Comparison of ENCODE assay signal across 16 cellular contexts in genomic region chr5:31161772-31162171, GRCh38. TPM values are rescaled to one million over a fixed set of nuclear protein-coding genes. Genes with fewer than 3 reads are reported as not detected.
A peak's percentile ranks its signal among the peaks of the same experiment; 100 is the strongest.
DNase-seq lines count a peak whose midpoint lies in the region; ATAC-seq, FAIRE-seq and TF ChIP-seq lines count a peak whose summit lies in the region.
"Had no signal": no experiment of that assay in that cellular context is flagged by ENCODE, and none has a peak within 500 bp of the region (broad histone marks: within the 10 kb centered on the region; RNA-seq: fewer than 3 reads in every experiment).

No MANE protein-coding gene starts in this region.

- no peaks in the 10 kb centered on the region for H4K20me1 ChIP-seq in HepG2 (ENCODE audit: insufficient read depth, low read length)

- H3K27me3 ChIP-seq in HepG2 (ENCODE audit: control insufficient read depth in 1 of 2, insufficient read depth in 2 of 2, low read length in 2 of 2) (no peaks in the 10 kb centered on the region), right lobe of liver (no peaks in the 10 kb centered on the region), mucosa of rectum (ENCODE audit: control insufficient read depth in 2 of 2, insufficient read depth in 2 of 2, low read length in 2 of 2) (no peaks in the 10 kb centered on the region)
- H3K27me3 ChIP-seq: adrenal gland, tibial artery had no signal

- TF ChIP-seq EP300 in HepG2 (IDR thresholded peaks at IDR 0.05; ENCODE audit: low read depth in 2 of 2, low read length in 2 of 2) (no peak), HepG2 (CRISPR knock-in tag; IDR thresholded peaks at IDR 0.05; ENCODE audit: borderline replicate concordance) (no peak)

- TF ChIP-seq CTCF in HepG2 (CRISPR knock-in tag; IDR thresholded peaks at IDR 0.05) (no peak), right lobe of liver (IDR thresholded peaks at IDR 0.05) (no peak), epithelial cell of proximal tubule (conservative IDR thresholded peaks at IDR 0.05; ENCODE audit: low read depth, low read length) (no peak)

- DNase-seq in HepG2 (ENCODE audit: low spot score) (peak; percentile 23), right lobe of liver (no peak), epithelial cell of proximal tubule (ENCODE audit: low read depth) (no peak), RCC 7860 (ENCODE audit: low spot score) (no peak), HK-2 (ENCODE audit: unreplicated experiment) (no peak), G401 (ENCODE audit: low spot score) (no peak)
- DNase-seq in activated CD8-positive, alpha-beta memory T cell treated with anti-CD3 and anti-CD28 coated beads for 24 hours, result no peak
- DNase-seq: 8988T; activated CD4-positive, alpha-beta T cell treated with anti-CD3 and anti-CD28 coated beads, Interleukin-2, amount 10 ng/mL, durations not matched to agents 24 days and 14 days; activated T-cell treated with anti-CD3 and anti-CD28 coated beads, Interleukin-2, amount 50 U/mL, for 72 hours; adrenal gland; EL; T-helper 2 cell; tibial artery had no signal

- POLR2A ChIA-PET in HepG2 (lab: Yijun Ruan, JAX), result no interaction called here

- TF ChIP-seq POLR2A in HepG2 (IDR thresholded peaks at IDR 0.05; ENCODE audit: insufficient read depth in 1 of 2, low read depth in 2 of 2, low read length in 2 of 2) (no peak), right lobe of liver (IDR thresholded peaks at IDR 0.05) (no peak)

- H3K27ac ChIP-seq in HepG2 (ENCODE audit: extremely low read length, insufficient read depth, low read length), result no peak overlapping the region
- no peak overlapping the region for H3K27ac ChIP-seq in right lobe of liver
- peak overlapping the region in 1 of 2 donors; percentile 5 for H3K27ac ChIP-seq in mucosa of rectum (ENCODE audit: low read depth in 2 of 2, low read length in 2 of 2)
- H3K27ac ChIP-seq: adrenal gland had no signal

- no peak overlapping the region for H2AFZ ChIP-seq in HepG2 (ENCODE audit: low read length)

- no peak for FAIRE-seq in HepG2 (lab: Jason Lieb, UNC)
- no peak for FAIRE-seq in RCC 7860 (lab: Jason Lieb, UNC)
- FAIRE-seq: GM12891 had no signal

- intact Hi-C loops in HepG2 (cut with micrococcal nuclease; ENCODE audit: unreplicated experiment), result no loop called here
- intact Hi-C loops in right lobe of liver (cut with DNase I), result no loop called here

- no peaks in the 10 kb centered on the region for H3K36me3 ChIP-seq in HepG2 (replicated peaks in 1 of 2; ENCODE audit: control insufficient read depth in 1 of 2, insufficient read depth in 2 of 2, low read length in 2 of 2)
- no peaks in the 10 kb centered on the region for H3K36me3 ChIP-seq in right lobe of liver
- H3K36me3 ChIP-seq in mucosa of rectum (ENCODE audit: control insufficient read depth in 2 of 2, insufficient read depth in 2 of 2, low read length in 2 of 2), result no peaks in the 10 kb centered on the region
- H3K36me3 ChIP-seq: adrenal gland, tibial artery had no signal

- H3K4me2 ChIP-seq in HepG2 (ENCODE audit: low read depth, low read length), result 0 out of 2 replicates have a peak overlapping the region, but pooled peaks have one; percentile 9

- H3K9ac ChIP-seq in HepG2 (ENCODE audit: insufficient read depth, low read depth, low read length) (no peak overlapping the region), mucosa of rectum (ENCODE audit: low read depth in 1 of 2, low read length in 2 of 2) (no peak overlapping the region)

- peak; percentile 41; the same call in 1 of the 3 replicates for ATAC-seq in HepG2
- no peak for ATAC-seq in right lobe of liver
- ATAC-seq: activated T-cell treated with anti-CD3 and anti-CD28 coated beads, Interleukin-2, amount 50 U/mL, for 72 hours had no signal

- no peaks in the 10 kb centered on the region for H3K79me2 ChIP-seq in HepG2 (ENCODE audit: insufficient read depth, low read length)

- CTCF ChIA-PET in HepG2 (lab: Yijun Ruan, JAX; ENCODE audit: low intra/inter-chr PET ratio, low total read pairs), result no interaction called here

- H3K4me3 ChIP-seq in HepG2 (replicated peaks in 1 of 3; ENCODE audit: insufficient read depth in 1 of 3, low read depth in 2 of 3, low read length in 3 of 3), result no peak overlapping the region
- H3K4me3 ChIP-seq in right lobe of liver, result no peak overlapping the region
- H3K4me3 ChIP-seq in epithelial cell of proximal tubule (ENCODE audit: low read depth, low read length), result peak overlapping the region; percentile 12
- peak overlapping the region; percentile 37 to 51 for H3K4me3 ChIP-seq in mucosa of rectum (ENCODE audit: low read length in 2 of 2)
- H3K4me3 ChIP-seq: adrenal gland, tibial artery had no signal

- WGBS in HepG2 (ENCODE audit: low lambda C conversion rate), result 17% methylated on average over 2 of the region's 2 CpGs
- WGBS in right lobe of liver (ENCODE audit: insufficient coverage, low coverage, low lambda C conversion rate, missing lambda C conversion rate), result 18% methylated on average over 2 of the region's 2 CpGs

- H3K9me3 ChIP-seq in HepG2 (ENCODE audit: low read length), result no peaks in the 10 kb centered on the region
- no peaks in the 10 kb centered on the region for H3K9me3 ChIP-seq in right lobe of liver
- no peaks in the 10 kb centered on the region for H3K9me3 ChIP-seq in mucosa of rectum (ENCODE audit: control insufficient read depth in 2 of 2, low read length in 2 of 2)
- H3K9me3 ChIP-seq: adrenal gland, tibial artery had no signal

- no peak for TF ChIP-seq RAD21 in HepG2 (CRISPR knock-in tag; IDR thresholded peaks at IDR 0.05)

- in situ Hi-C loops in HepG2 (cut with HindIII; ENCODE audit: extremely low pct_ligation_motif_present, low pct_unique_long_range_greater_than_20kb), result no loop called here
- in situ Hi-C loops in G401 (cut with HindIII; ENCODE audit: low sequenced_read_pairs), result no loop called here

- no TSS peak for BruUV-seq in HepG2 (replicated peaks; lab: Mats Ljungman, UMichigan)

- H3K4me1 ChIP-seq in HepG2 (ENCODE audit: insufficient read depth, low read length), result peaks cover 9% of the 10 kb centered on the region
- H3K4me1 ChIP-seq in right lobe of liver, result no peaks in the 10 kb centered on the region
- peaks cover 0 to 3% of the 10 kb centered on the region in 2 donors for H3K4me1 ChIP-seq in mucosa of rectum (ENCODE audit: control insufficient read depth in 2 of 2, insufficient read depth in 2 of 2, low read length in 2 of 2)
- H3K4me1 ChIP-seq: adrenal gland had no signal

TF ChIP-seq in HepG2, 621 proteins besides CTCF, POLR2A, EP300 and RAD21 (continues in another document):
- TF ChIP-seq HNF4A (CRISPR knock-in tag; IDR thresholded peaks at IDR 0.05) (0 out of 2 replicates have a peak, but pooled peaks have one; percentile 20), SOX5 (CRISPR knock-in tag; IDR thresholded peaks at IDR 0.05; ENCODE audit: borderline replicate concordance) (peak; percentile 55), MAZ (IDR thresholded peaks at IDR 0.05; ENCODE audit: borderline replicate concordance, low read depth, low read length) (no peak), MAZ (CRISPR knock-in tag; IDR thresholded peaks at IDR 0.05; ENCODE audit: low read depth) (no peak), MAFF (IDR thresholded peaks at IDR 0.05; ENCODE audit: low read depth, low read length) (peak; percentile 42), THAP9 (CRISPR knock-in tag; IDR thresholded peaks at IDR 0.05; ENCODE audit: borderline replicate concordance) (no peak), NCOA5 (CRISPR knock-in tag; IDR thresholded peaks at IDR 0.05) (no peak)

RNA-seq across cellular contexts. Expression of gene CDH6, which starts 31.7 kb away (rescaled TPM):
- not detected in 2 replicates for total RNA-seq in HepG2 (2016; rRNA removed; fragmentation: Illumina TruSeq; extraction: Trizol)
- total RNA-seq in HepG2 (2016; cell fraction: cytosol; rRNA removed; fragmentation: Illumina TruSeq; extraction: Trizol; ENCODE audit: low read depth), result not detected in 2 replicates
- total RNA-seq in HepG2 (2016; cell fraction: insoluble cytoplasmic fraction; rRNA removed; fragmentation: Illumina TruSeq; extraction: Trizol), result not detected in 2 replicates
- total RNA-seq in HepG2 (2016; cell fraction: membrane; rRNA removed; fragmentation: Illumina TruSeq; extraction: Trizol), result not detected in 2 replicates
- not detected in 2 replicates for total RNA-seq in HepG2 (2016; cell fraction: nucleus; rRNA removed; fragmentation: Illumina TruSeq; extraction: Trizol)
- polyA plus RNA-seq in HepG2 (2011; rRNA removed), result not detected in 2 replicates
- polyA plus RNA-seq in HepG2 (2011; cell fraction: cytosol; rRNA removed), result 0.04 TPM in 1 of 2 replicates, not detected in the other
- polyA plus RNA-seq in HepG2 (2011; cell fraction: nucleus; rRNA removed), result not detected in 2 replicates
- not detected in 2 replicates for polyA plus RNA-seq in HepG2 (2012)
- polyA plus RNA-seq in HepG2 (2016; cell fraction: cytosol; fragmentation: Illumina TruSeq; extraction: Trizol; ENCODE audit: low read depth), result not detected in 2 replicates
- not detected in 2 replicates for polyA plus RNA-seq in HepG2 (2016; cell fraction: insoluble cytoplasmic fraction; fragmentation: Illumina TruSeq; extraction: Trizol; ENCODE audit: low read depth)
- polyA plus RNA-seq in HepG2 (2016; cell fraction: membrane; fragmentation: Illumina TruSeq; extraction: Trizol; ENCODE audit: low read depth), result not detected in 2 replicates
- not detected in 2 replicates for polyA plus RNA-seq in HepG2 (2016; cell fraction: nucleus; fragmentation: Illumina TruSeq; extraction: Trizol; ENCODE audit: insufficient read depth, low read depth)
- not detected in 2 replicates for polyA minus RNA-seq in HepG2 (2011; rRNA and poly(A)+ RNA removed; ENCODE audit: low replicate concordance)
- polyA minus RNA-seq in HepG2 (2011; cell fraction: cytosol; rRNA and poly(A)+ RNA removed), result not detected in 2 replicates
- polyA minus RNA-seq in HepG2 (2011; cell fraction: nucleus; rRNA and poly(A)+ RNA removed), result not detected in 2 replicates
- 1 to 10 TPM in 2 of 6 experiments, under 1 TPM in 4; 0.49 to 1.8 (median 0.74) TPM for total RNA-seq in right lobe of liver
- 12.5 and 34.9 TPM in 2 replicates for total RNA-seq in epithelial cell of proximal tubule
- total RNA-seq in G401 (2014; rRNA removed; shearing (Covaris generic)), result 0.43 and 0.58 TPM in 2 replicates
- total RNA-seq: activated CD4-positive, alpha-beta T cell treated with anti-CD3 and anti-CD28 coated beads, Interleukin-2, amount 10 ng/mL, durations not matched to agents 24 days and 14 days; activated T-cell treated with anti-CD3 and anti-CD28 coated beads, Interleukin-2, amount 50 U/mL, for 72 hours had no signal

Comparison
In these comparisons a context has a peak if more than half of its experiments do, and no peak if none do; other contexts are left out.
1. H3K4me3 ChIP-seq: peak in epithelial cell of proximal tubule (single experiment) and mucosa of rectum (2 of 2); none in HepG2 (0 of 3) and right lobe of liver (0 of 3).